ENCODE assay signal across 7 cellular contexts in the genomic region with DNA sequence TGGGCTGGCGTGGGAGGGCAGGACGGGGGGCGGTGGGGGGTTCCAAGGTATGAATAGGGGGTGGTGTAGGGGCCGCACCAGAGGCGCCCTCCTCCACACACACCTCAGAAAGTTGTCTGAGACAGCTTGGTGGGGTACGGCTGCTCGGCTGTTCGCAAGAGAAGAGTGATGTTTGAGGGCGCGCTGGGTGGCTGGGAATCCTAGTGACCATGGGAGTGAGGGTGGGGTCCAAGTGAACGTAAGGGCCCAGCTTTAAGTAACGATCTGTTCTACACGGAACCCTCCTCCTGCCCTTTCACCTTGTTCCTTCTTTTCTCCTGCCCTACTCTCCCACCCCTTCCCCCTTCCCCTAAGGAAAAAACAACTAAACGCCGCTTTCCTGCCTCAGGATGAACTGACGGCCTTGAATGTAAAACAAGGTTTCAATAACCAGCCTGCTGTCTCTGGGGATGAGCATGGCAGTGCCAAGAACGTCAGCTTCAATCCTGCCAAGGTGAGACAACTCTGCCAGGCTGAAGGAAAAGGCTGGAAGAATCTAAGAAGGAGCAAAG. TPM values are rescaled to one million over a fixed set of nuclear protein-coding genes. Genes with fewer than 3 reads are reported as not detected.
A peak's percentile ranks its signal among the peaks of the same experiment; 100 is the strongest.
DNase-seq lines count a peak whose midpoint lies in the region; ATAC-seq and TF ChIP-seq lines count a peak whose summit lies in the region.

No MANE protein-coding gene starts in this region.

- CTCF ChIA-PET in HCT116 (lab: Charles Lee) = interaction anchor here (1.3 kb wide), 1 partner anchor 10 kb away, joined by 3 read pairs; no protein-coding TSS in a partner anchor

- H3K4me1 Mint-ChIP-seq in progenitor cell of endocrine pancreas (ENCODE audit: low read depth) = peaks cover 2% of the 10 kb centered on the region

- H3F3A ChIP-seq in SU-DHL-6 (ENCODE audit: insufficient read depth) = 0 out of 2 replicates have a peak, but pooled peaks cover 5% of the 10 kb centered on the region

- H3K9ac ChIP-seq in HCT116 (ENCODE audit: low read length) (peak overlapping the region; percentile 78), SU-DHL-6 (ENCODE audit: low read length) (peak overlapping the region; percentile 75)

- peak overlapping the region; percentile 77 for H3K4me3 Mint-ChIP-seq in progenitor cell of endocrine pancreas (ENCODE audit: low read depth)

- H3K9me3 Mint-ChIP-seq in progenitor cell of endocrine pancreas (ENCODE audit: low read depth) = peaks cover 18% of the 10 kb centered on the region

- H3K79me2 ChIP-seq in HCT116 (ENCODE audit: insufficient read depth, low read length) (no peaks in the 10 kb centered on the region), SU-DHL-6 (ENCODE audit: insufficient read depth, low read length) (no peaks in the 10 kb centered on the region)

- no peaks in the 10 kb centered on the region for H4K20me1 ChIP-seq in HCT116 (ENCODE audit: insufficient read depth)
- H4K20me1 ChIP-seq in SU-DHL-6 (ENCODE audit: low read depth, low read length) = no peaks in the 10 kb centered on the region

- H3K4me3 ChIP-seq in HCT116 (replicated peaks in 1 of 2; ENCODE audit: low read depth in 1 of 2, low read length in 2 of 2) (peak overlapping the region; percentile 64 to 66), SU-DHL-6 (ENCODE audit: insufficient read depth, low read length, poor library complexity, severe bottlenecking) (peak overlapping the region; percentile 72), fibroblast of the aortic adventitia (ENCODE audit: low read depth, low read length) (peak overlapping the region; percentile 72)

- TF ChIP-seq POLR2A in HCT116 (IDR thresholded peaks at IDR 0.05; ENCODE audit: borderline replicate concordance, extremely low read depth, insufficient read depth, insufficient read length) = no peak

- H3K27ac Mint-ChIP-seq in progenitor cell of endocrine pancreas = peak overlapping the region; percentile 90

- no peaks in the 10 kb centered on the region for H3K27me3 Mint-ChIP-seq in progenitor cell of endocrine pancreas

- H3K36me3 Mint-ChIP-seq in progenitor cell of endocrine pancreas (ENCODE audit: insufficient read depth) = peaks cover 13% of the 10 kb centered on the region

- no TSS peak for BruUV-seq in HCT116 (replicated peaks; lab: Mats Ljungman, UMichigan)

- H3K27me3 ChIP-seq in HCT116 (ENCODE audit: insufficient read depth, low read length) (no peaks in the 10 kb centered on the region), SU-DHL-6 (ENCODE audit: low read length) (no peaks in the 10 kb centered on the region)

- H3K9me3 ChIP-seq in HCT116 (ENCODE audit: control insufficient read depth in 1 of 2, insufficient read depth in 1 of 2, low read depth in 1 of 2, low read length in 2 of 2) = no peaks in the 10 kb centered on the region
- H3K9me3 ChIP-seq in SU-DHL-6 (ENCODE audit: insufficient read depth, low read length) = no peaks in the 10 kb centered on the region

- H2AFZ ChIP-seq in HCT116 (ENCODE audit: low read depth, low read length, poor library complexity, severe bottlenecking) = no peak overlapping the region
- peak overlapping the region; percentile 80 for H2AFZ ChIP-seq in SU-DHL-6 (ENCODE audit: low read depth, low read length, severe bottlenecking)

- no peak for DNase-seq in HCT116 (ENCODE audit: low read depth, low spot score)
- peak; percentile 3 for DNase-seq in fibroblast of the aortic adventitia (ENCODE audit: low read depth)
- no peak for DNase-seq in progenitor cell of endocrine pancreas (ENCODE audit: low spot score, unreplicated experiment)

- H3K27ac ChIP-seq in HCT116 (ENCODE audit: low read depth, low read length) (no peak overlapping the region), SU-DHL-6 (ENCODE audit: low read depth, low read length) (peak overlapping the region; percentile 72; the same call in 1 of the 2 replicates)

- H3K4me1 ChIP-seq in HCT116 (ENCODE audit: control insufficient read depth in 1 of 2, insufficient read depth in 2 of 2, low read length in 2 of 2) = peaks cover 0 to 5% of the 10 kb centered on the region in 2 experiments; a peak in 1 of 4 replicates

- no peaks in the 10 kb centered on the region for H3K9me2 ChIP-seq in HCT116 (ENCODE audit: insufficient read depth)
- no peaks in the 10 kb centered on the region for H3K9me2 ChIP-seq in SU-DHL-6 (replicated peaks; ENCODE audit: insufficient read depth, low read length)

- ATAC-seq in HCT116 = peak; percentile 37
- ATAC-seq in GM18873 (IDR thresholded peaks at IDR 0.05; ENCODE audit: low FRiP score, unreplicated experiment) = no peak
- ATAC-seq in HG03457 (IDR thresholded peaks at IDR 0.05; ENCODE audit: unreplicated experiment) = no peak
- ATAC-seq in HG03342 (IDR thresholded peaks at IDR 0.05; ENCODE audit: unreplicated experiment) = no peak

- no peak for TF ChIP-seq CTCF in HCT116 (IDR thresholded peaks at IDR 0.05 in 2 of 3, conservative IDR thresholded peaks at IDR 0.05 in 1 of 3; ENCODE audit: borderline replicate concordance in 1 of 3, insufficient read depth in 1 of 3, low read depth in 2 of 3, low read length in 2 of 3)
- TF ChIP-seq CTCF in SU-DHL-6 (IDR thresholded peaks at IDR 0.05; ENCODE audit: insufficient read depth, low read length, poor library complexity, severe bottlenecking) = no peak
- TF ChIP-seq CTCF in fibroblast of the aortic adventitia (IDR thresholded peaks at IDR 0.05; ENCODE audit: insufficient read depth, low read length) = no peak
- TF ChIP-seq CTCF in progenitor cell of endocrine pancreas (IDR thresholded peaks at IDR 0.05; ENCODE audit: unreplicated experiment) = no peak

- no peak for TF ChIP-seq RAD21 in HCT116 (IDR thresholded peaks at IDR 0.05; ENCODE audit: low read depth)

- RAD21 ChIA-PET in HCT116 (lab: Charles Lee; ENCODE audit: low non-redundant PET in 1 of 2, low total read pairs in 2 of 2, uncharacterized antibody in 2 of 2, unreplicated experiment in 2 of 2) = no interaction called here

- H3K36me3 ChIP-seq in HCT116 (ENCODE audit: control insufficient read depth in 1 of 2, insufficient read depth in 2 of 2, low read length in 2 of 2) (no peaks in the 10 kb centered on the region; a peak in 1 of 4 replicates), SU-DHL-6 (ENCODE audit: low read length) (no peaks in the 10 kb centered on the region)

- intact Hi-C loops in HCT116 (cut with micrococcal nuclease) = no loop called here

- H3K4me2 ChIP-seq in HCT116 (ENCODE audit: low read length) = peak overlapping the region; percentile 82
- peak overlapping the region; percentile 90 for H3K4me2 ChIP-seq in SU-DHL-6 (ENCODE audit: low read depth, low read length, poor library complexity, severe bottlenecking)

- POLR2A ChIA-PET in HCT116 (lab: Charles Lee) = interaction anchor here (0.7 kb wide), 1 partner anchor 63 kb away, joined by 3 read pairs; no protein-coding TSS in a partner anchor

TF ChIP-seq in HCT116, 20 proteins besides CTCF, POLR2A, EP300 and RAD21:
- no peak for TF ChIP-seq SRF (IDR thresholded peaks at IDR 0.05; ENCODE audit: low read depth)
- TF ChIP-seq TCF7L2 (IDR thresholded peaks at IDR 0.05; ENCODE audit: borderline replicate concordance, extremely low read depth, insufficient read depth, insufficient read length) = no peak
- TF ChIP-seq CEBPB (IDR thresholded peaks at IDR 0.05; ENCODE audit: low read depth) = no peak
- no peak for TF ChIP-seq FOSL1 (IDR thresholded peaks at IDR 0.05; ENCODE audit: low read depth)
- TF ChIP-seq POLR2AphosphoS5 (IDR thresholded peaks at IDR 0.05; ENCODE audit: low read depth, low read length) = no peak
- TF ChIP-seq EZH2phosphoT487 (IDR thresholded peaks at IDR 0.05; ENCODE audit: borderline replicate concordance) = no peak
- TF ChIP-seq JUND (IDR thresholded peaks at IDR 0.05) = no peak
- no peak for TF ChIP-seq YY1 (IDR thresholded peaks at IDR 0.05; ENCODE audit: extremely low read depth, insufficient replicate concordance, low read depth, low read length)
- no peak for TF ChIP-seq CBX3 (IDR thresholded peaks at IDR 0.05; ENCODE audit: low read depth)

RNA-seq across cellular contexts. Expression of a gene that starts 0.7 kb away (rescaled TPM):
- total RNA-seq in HCT116 (2021; ENCODE audit: unreplicated experiment) = 32.8 TPM
- 30.0 and 33.2 TPM in 2 replicates for polyA plus RNA-seq in HCT116 (2012)
- 12.4 and 24.3 TPM in 2 replicates for total RNA-seq in fibroblast of the aortic adventitia (ENCODE audit: low replicate concordance)
- 106 and 123 TPM in 2 replicates for total RNA-seq in progenitor cell of endocrine pancreas

RNA-seq across cellular contexts. Expression of a gene that starts 7.7 kb away (rescaled TPM):
- total RNA-seq in HCT116 (2021; ENCODE audit: unreplicated experiment) (0.64 TPM), fibroblast of the aortic adventitia (ENCODE audit: low replicate concordance) (not detected in 2 replicates), progenitor cell of endocrine pancreas (0.16 and 0.41 TPM in 2 replicates)
- polyA plus RNA-seq in HCT116 (2012) = 0.07 TPM in 1 of 2 replicates, not detected in the other

RNA-seq across cellular contexts. Expression of a gene that starts 12.5 kb away (rescaled TPM):
- total RNA-seq in HCT116 (2021; ENCODE audit: unreplicated experiment) (not detected), fibroblast of the aortic adventitia (ENCODE audit: low replicate concordance) (not detected in 2 replicates), progenitor cell of endocrine pancreas (not detected in 2 replicates)
- polyA plus RNA-seq in HCT116 (2012) = not detected in 2 replicates

RNA-seq across cellular contexts. Expression of a gene that starts 23.4 kb away (rescaled TPM):
- total RNA-seq in HCT116 (2021; ENCODE audit: unreplicated experiment) (14.7 TPM), fibroblast of the aortic adventitia (ENCODE audit: low replicate concordance) (4.2 and 75.8 TPM in 2 replicates), progenitor cell of endocrine pancreas (35.1 and 41.0 TPM in 2 replicates)
- polyA plus RNA-seq in HCT116 (2012) = 8.1 and 8.4 TPM in 2 replicates

RNA-seq across cellular contexts. Expression of a gene that starts 25.6 kb away (rescaled TPM):
- total RNA-seq in HCT116 (2021; ENCODE audit: unreplicated experiment) = 1.4 TPM
- polyA plus RNA-seq in HCT116 (2012) = 1.3 and 1.8 TPM in 2 replicates
- total RNA-seq in fibroblast of the aortic adventitia (ENCODE audit: low replicate concordance) = 1.5 and 4.2 TPM in 2 replicates
- total RNA-seq in progenitor cell of endocrine pancreas = 5.9 and 7.8 TPM in 2 replicates
